Comparison of ENCODE assay signal across 9 cellular contexts in the genomic region with DNA sequence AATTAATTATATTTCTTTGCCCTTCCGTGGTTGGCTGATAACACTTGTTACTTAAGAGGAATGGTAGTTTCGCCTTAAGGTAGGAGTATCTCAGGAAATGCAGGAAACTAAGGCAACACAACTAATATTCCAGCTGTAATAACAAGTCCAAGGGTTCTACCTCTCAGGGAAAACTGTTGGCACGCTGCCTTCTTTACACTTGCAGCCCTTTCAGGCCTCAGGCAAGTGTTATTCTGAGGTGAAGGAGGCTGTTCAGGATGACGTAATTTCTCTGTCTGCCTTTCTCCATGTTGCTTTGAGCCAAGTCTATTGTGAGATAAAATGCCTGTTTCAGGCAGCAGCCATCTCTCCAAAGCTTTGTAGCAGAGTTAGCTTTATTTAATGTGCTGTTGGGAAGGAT. TPM values are rescaled to one million over a fixed set of nuclear protein-coding genes. Genes with fewer than 3 reads are reported as not detected.
DNase-seq lines count a peak whose midpoint lies in the region; ATAC-seq and TF ChIP-seq lines count a peak whose summit lies in the region.
"Had no signal": no experiment of that assay in that cellular context is flagged by ENCODE, and none has a peak within 500 bp of the region (broad histone marks: within the 10 kb centered on the region; RNA-seq: fewer than 3 reads in every experiment).

No MANE protein-coding gene starts in this region.

- no peak overlapping the region for H3K27ac ChIP-seq in neural progenitor cell

- H3K9me3 Mint-ChIP-seq in neural progenitor cell, result peaks cover 19% of the 10 kb centered on the region
- H3K9me3 Mint-ChIP-seq in activated T-cell treated with anti-CD3 and anti-CD28 coated beads, Interleukin-2, amount 50 U/mL, for 4 hours, result peaks cover 7% of the 10 kb centered on the region

- H3K4me1 Mint-ChIP-seq in neural progenitor cell, result peaks cover 6% of the 10 kb centered on the region
- no peaks in the 10 kb centered on the region for H3K4me1 Mint-ChIP-seq in activated T-cell treated with anti-CD3 and anti-CD28 coated beads, Interleukin-2, amount 50 U/mL, for 4 hours (ENCODE audit: low read depth)

- no peak overlapping the region for H3K27ac Mint-ChIP-seq in neural progenitor cell

- peak; percentile 52 for DNase-seq in ELF-1 (ENCODE audit: low read depth, low spot score)
- DNase-seq in NCI-H69 (lab: John Stamatoyannopoulos, UW), result peak; percentile 90
- DNase-seq in epithelial cell of proximal tubule (ENCODE audit: low read depth), result peak; percentile 68
- peak; percentile 9 for DNase-seq in neural progenitor cell (ENCODE audit: low spot score)
- DNase-seq in stimulated activated naive CD4-positive, alpha-beta T cell treated with Interleukin-2 at 50 U/mL for 16 hours (lab: John Stamatoyannopoulos, UW), result no peak
- no peak for DNase-seq in activated CD4-positive, alpha-beta T cell treated with anti-CD3 and anti-CD28 coated beads, Interleukin-2, amount 50 U/mL, for 48 hours
- DNase-seq in stimulated activated CD8-positive, alpha-beta memory T cell treated with anti-CD3 and anti-CD28 coated beads, Interleukin-4, amount 100 ng/mL, for 48 hours, result no peak
- DNase-seq in activated T-cell treated with anti-CD3 and anti-CD28 coated beads, Interleukin-2, amount 50 U/mL, for 4 hours, result no peak
- DNase-seq: DMS153 had no signal

- H3K27me3 ChIP-seq in neural progenitor cell, result no peaks in the 10 kb centered on the region

- H3K9ac ChIP-seq in neural progenitor cell, result no peak overlapping the region

- H4K20me1 ChIP-seq in neural progenitor cell (ENCODE audit: low read depth), result no peaks in the 10 kb centered on the region

- no peaks in the 10 kb centered on the region for H3K9me3 ChIP-seq in neural progenitor cell (ENCODE audit: low read depth)

- H3K4me3 ChIP-seq in epithelial cell of proximal tubule (ENCODE audit: low read depth, low read length), result no peak overlapping the region
- H3K4me3 ChIP-seq in neural progenitor cell, result no peak overlapping the region

- H3K4me3 Mint-ChIP-seq in neural progenitor cell, result no peak overlapping the region
- no peak overlapping the region for H3K4me3 Mint-ChIP-seq in activated T-cell treated with anti-CD3 and anti-CD28 coated beads, Interleukin-2, amount 50 U/mL, for 4 hours

- H3F3A ChIP-seq in neural progenitor cell (ENCODE audit: low read depth), result no peaks in the 10 kb centered on the region

- H3K4me2 ChIP-seq in neural progenitor cell, result no peak overlapping the region

- H2AFZ ChIP-seq in neural progenitor cell (replicated peaks), result peak overlapping the region; percentile 1

- no peak for ATAC-seq in activated T-cell treated with anti-CD3 and anti-CD28 coated beads, Interleukin-2, amount 50 U/mL, for 4 hours

- peaks cover 57% of the 10 kb centered on the region for H3K36me3 Mint-ChIP-seq in neural progenitor cell
- no peaks in the 10 kb centered on the region for H3K36me3 Mint-ChIP-seq in activated T-cell treated with anti-CD3 and anti-CD28 coated beads, Interleukin-2, amount 50 U/mL, for 4 hours (ENCODE audit: insufficient read depth)

- H3K36me3 ChIP-seq in neural progenitor cell, result peaks cover 7% of the 10 kb centered on the region

- H3K79me2 ChIP-seq in neural progenitor cell (ENCODE audit: low read depth), result no peaks in the 10 kb centered on the region

- no peaks in the 10 kb centered on the region for H3K27me3 Mint-ChIP-seq in neural progenitor cell (ENCODE audit: insufficient read depth, low read depth)
- H3K27me3 Mint-ChIP-seq in activated T-cell treated with anti-CD3 and anti-CD28 coated beads, Interleukin-2, amount 50 U/mL, for 4 hours (ENCODE audit: low read depth), result peaks cover 3% of the 10 kb centered on the region

- peaks cover 8% of the 10 kb centered on the region for H3K4me1 ChIP-seq in neural progenitor cell

- TF ChIP-seq CTCF in epithelial cell of proximal tubule (conservative IDR thresholded peaks at IDR 0.05; ENCODE audit: low read depth, low read length), result no peak
- no peak for TF ChIP-seq CTCF in neural progenitor cell (IDR thresholded peaks at IDR 0.05)

RNA-seq across cellular contexts. Expression of a gene that starts 38.0 kb away (rescaled TPM):
- total RNA-seq in epithelial cell of proximal tubule (185 and 323 TPM in 2 replicates), neural progenitor cell (ENCODE audit: low replicate concordance) (71.6 and 101 TPM in 2 replicates)
- total RNA-seq in activated T-cell treated with anti-CD3 and anti-CD28 coated beads, Interleukin-2, amount 50 U/mL, for 4 hours, result under 1 TPM; 0.61 to 0.84 (median 0.74) TPM

Comparison
In these comparisons a context has a peak if more than half of its experiments do, and no peak if none do; other contexts are left out.
1. DNase-seq: peak in ELF-1 (single experiment), NCI-H69 (single experiment), epithelial cell of proximal tubule (single experiment) and neural progenitor cell (single experiment); none in stimulated activated naive CD4-positive, alpha-beta T cell treated with Interleukin-2 at 50 U/mL for 16 hours (single experiment), activated CD4-positive, alpha-beta T cell treated with anti-CD3 and anti-CD28 coated beads, Interleukin-2, amount 50 U/mL, for 48 hours (0 of 2), stimulated activated CD8-positive, alpha-beta memory T cell treated with anti-CD3 and anti-CD28 coated beads, Interleukin-4, amount 100 ng/mL, for 48 hours (single experiment) and activated T-cell treated with anti-CD3 and anti-CD28 coated beads, Interleukin-2, amount 50 U/mL, for 4 hours (single experiment).
2. RNA of a gene that starts 38.0 kb away (total RNA-seq): 185 to 323 TPM in epithelial cell of proximal tubule and 71.6 to 101 TPM in neural progenitor cell; 0.61 to 0.84 TPM in activated T-cell treated with anti-CD3 and anti-CD28 coated beads, Interleukin-2, amount 50 U/mL, for 4 hours; every median in the first group is over 10 times any median in the second.